ENCODE assay signal across 17 cellular contexts in genomic region chr15:40070608-40071218, GRCh38.
"Had no signal": no experiment of that assay in that cellular context is flagged by ENCODE, and none has a peak within 500 bp of the region (broad histone marks: within the 10 kb centered on the region; RNA-seq: fewer than 3 reads in every experiment).

No MANE protein-coding gene starts in this region.

- H3K4me3 ChIP-seq: dorsolateral prefrontal cortex, heart left ventricle, lung, upper lobe of left lung had no signal

- H3K27me3 ChIP-seq: heart left ventricle, neutrophil, upper lobe of left lung had no signal

- ATAC-seq: heart left ventricle, T-helper 17 cell had no signal

- H3K9ac ChIP-seq: parathyroid adenoma had no signal

- H3K36me3 ChIP-seq: neutrophil, upper lobe of left lung had no signal

- DNase-seq: activated CD4-positive, CD25-positive, alpha-beta regulatory T cell treated with anti-CD3 and anti-CD28 coated beads, Interleukin-2, amount 50 U/mL, for 72 hours; activated naive CD4-positive, alpha-beta T cell; activated T-cell treated with anti-CD3 and anti-CD28 coated beads for 4 hours; anterior cingulate cortex; cerebellar nuclear complex; dorsolateral prefrontal cortex; heart left ventricle; left cardiac atrium; naive B cell; stimulated activated naive CD4-positive, alpha-beta T cell; T-helper 17 cell; upper lobe of left lung had no signal

- H3K27ac ChIP-seq: neutrophil, parathyroid adenoma had no signal

- FAIRE-seq: frontal cortex, TTC549 had no signal

- H3K9me3 ChIP-seq: heart left ventricle, neutrophil, upper lobe of left lung had no signal

- H2AFZ ChIP-seq: parathyroid adenoma had no signal

- H3K79me2 ChIP-seq: parathyroid adenoma had no signal
